In genomic region chr17:71023631-71024030, GRCh38 we compare ENCODE assay signal across 12 cellular contexts.
DNase-seq lines count a peak whose midpoint lies in the region; ATAC-seq and TF ChIP-seq lines count a peak whose summit lies in the region.
"Had no signal": no experiment of that assay in that cellular context is flagged by ENCODE, and none has a peak within 500 bp of the region (broad histone marks: within the 10 kb centered on the region; RNA-seq: fewer than 3 reads in every experiment).

No MANE protein-coding gene starts in this region.

- H3K27ac Mint-ChIP-seq in activated T-helper 2 cell treated with anti-CD3 and anti-CD28 coated beads, Interferon-gamma antibody, Interleukin-2, Interleukin-4, amounts not matched to agents 10 μg/mL and 5 μg/mL and 100 μg/mL, durations not matched to agents 14 hours and 24 hours and 36 hours: no peak overlapping the region
- H3K27ac Mint-ChIP-seq in MCF 10A (ENCODE audit: low read depth, unreplicated experiment): no peak overlapping the region
- H3K27ac Mint-ChIP-seq: natural killer cell had no signal

- in situ Hi-C loops in IMR-90 (cut with MboI; ENCODE audit: low sequenced_read_pairs): no loop called here

- no peak overlapping the region for H2BK20ac ChIP-seq in IMR-90 (ENCODE audit: low read depth, low read length)

- H3K27me3 ChIP-seq in A673 (replicated peaks; ENCODE audit: insufficient read depth, low read depth, low read length, poor library complexity): no peaks in the 10 kb centered on the region
- no peaks in the 10 kb centered on the region for H3K27me3 ChIP-seq in IMR-90 (ENCODE audit: control insufficient read depth, insufficient read depth, low read length)
- H3K27me3 ChIP-seq: esophagus muscularis mucosa had no signal

- no peak overlapping the region for H3K18ac ChIP-seq in IMR-90 (ENCODE audit: low read depth, low read length)

- H3K9me3 Mint-ChIP-seq in activated T-helper 2 cell treated with anti-CD3 and anti-CD28 coated beads, Interferon-gamma antibody, Interleukin-2, Interleukin-4, amounts not matched to agents 10 μg/mL and 5 μg/mL and 100 μg/mL, durations not matched to agents 14 hours and 24 hours and 36 hours: peaks cover 9% of the 10 kb centered on the region
- no peaks in the 10 kb centered on the region for H3K9me3 Mint-ChIP-seq in MCF 10A (ENCODE audit: unreplicated experiment)

- no peaks in the 10 kb centered on the region for H3K9me1 ChIP-seq in IMR-90 (ENCODE audit: insufficient read depth, low read length)

- dilution Hi-C loops in IMR-90 (cut with HindIII; ENCODE audit: low sequenced_read_pairs, unreplicated experiment): no loop called here

- H2BK15ac ChIP-seq in IMR-90 (ENCODE audit: low read depth, low read length): no peak overlapping the region

- H3K23ac ChIP-seq in IMR-90 (ENCODE audit: low read depth, low read length): no peak overlapping the region

- H3K4me3 Mint-ChIP-seq in activated T-helper 2 cell treated with anti-CD3 and anti-CD28 coated beads, Interferon-gamma antibody, Interleukin-2, Interleukin-4, amounts not matched to agents 10 μg/mL and 5 μg/mL and 100 μg/mL, durations not matched to agents 14 hours and 24 hours and 36 hours (ENCODE audit: low read depth): no peak overlapping the region
- H3K4me3 Mint-ChIP-seq in MCF 10A (ENCODE audit: unreplicated experiment): no peak overlapping the region
- H3K4me3 Mint-ChIP-seq: natural killer cell had no signal

- no peak overlapping the region for H3K9ac ChIP-seq in IMR-90 (ENCODE audit: low read depth, low read length)

- DNase-seq in A673 (ENCODE audit: low spot score) (peak; percentile 0), IMR-90 (no peak), NCI-H524 treated with DMSO at 0.1 percent for 48 hours (lab: John Stamatoyannopoulos, UW) (peak; percentile 85), fibroblast of pulmonary artery (ENCODE audit: low read depth) (peak; percentile 15), caudate nucleus (lab: John Stamatoyannopoulos, UW) (no peak), MCF 10A (ENCODE audit: unreplicated experiment) (no peak)
- no peak for DNase-seq in activated T-helper 2 cell treated with anti-CD3 and anti-CD28 coated beads, Interferon-gamma antibody, Interleukin-2, Interleukin-4, amounts not matched to agents 10 μg/mL and 5 μg/mL and 100 μg/mL, durations not matched to agents 14 hours and 24 hours and 36 hours (ENCODE audit: low spot score)
- DNase-seq: activated T-cell treated with anti-CD3 and anti-CD28 coated beads, Interleukin-2, amount 50 U/mL, for 48 hours; KG1; natural killer cell had no signal

- POLR2A ChIA-PET in A673 (lab: Charles Lee; ENCODE audit: low non-redundant PET) (no interaction called here), IMR-90 (lab: Charles Lee; ENCODE audit: unreplicated experiment) (no interaction called here), MCF 10A (lab: Yijun Ruan, JAX) (interaction anchor here (0.6 kb wide), 1 partner anchor 43 kb away, joined by 3 read pairs; no protein-coding TSS in a partner anchor)

- TF ChIP-seq POLR2A in IMR-90 (IDR thresholded peaks at IDR 0.05; ENCODE audit: low read depth, low read length): no peak

- peak overlapping the region; percentile 34 for H2AFZ ChIP-seq in IMR-90 (replicated peaks; ENCODE audit: low read length, poor library complexity)

- no peak overlapping the region for H2AK9ac ChIP-seq in IMR-90 (replicated peaks; ENCODE audit: low read depth, low read length, poor library complexity)

- no peak overlapping the region for H3K14ac ChIP-seq in IMR-90 (replicated peaks; ENCODE audit: low read depth, low read length)

- H3K27ac ChIP-seq in A673 (ENCODE audit: low read depth, low read length, poor library complexity, severe bottlenecking) (no peak overlapping the region), IMR-90 (ENCODE audit: insufficient read depth, low read length) (no peak overlapping the region), caudate nucleus (ENCODE audit: low read depth, low read length) (no peak overlapping the region)
- H3K27ac ChIP-seq: esophagus muscularis mucosa had no signal

- TF ChIP-seq CTCF in A673 (conservative IDR thresholded peaks at IDR 0.05; ENCODE audit: low read depth, low read length) (no peak), IMR-90 (conservative IDR thresholded peaks at IDR 0.05; ENCODE audit: low read depth, low read length) (no peak), fibroblast of pulmonary artery (IDR thresholded peaks at IDR 0.05; ENCODE audit: low read length, missing control alignments) (no peak), MCF 10A (IDR thresholded peaks at IDR 0.05; ENCODE audit: unreplicated experiment) (no peak)

- H3K9me3 ChIP-seq in A673 (ENCODE audit: low read depth, low read length, poor library complexity, severe bottlenecking) (no peaks in the 10 kb centered on the region), IMR-90 (ENCODE audit: control insufficient read depth, insufficient read depth, low read length) (no peaks in the 10 kb centered on the region)
- H3K9me3 ChIP-seq: esophagus muscularis mucosa had no signal

- H3K4me3 ChIP-seq in A673 (ENCODE audit: low read depth, low read length, poor library complexity, severe bottlenecking) (no peak overlapping the region), IMR-90 (ENCODE audit: insufficient read depth, low read depth, low read length) (no peak overlapping the region), fibroblast of pulmonary artery (replicated peaks; ENCODE audit: low read depth, low read length) (no peak overlapping the region)
- H3K4me3 ChIP-seq: esophagus muscularis mucosa had no signal

- no peak overlapping the region for H3K56ac ChIP-seq in IMR-90 (ENCODE audit: extremely low read depth, insufficient read depth, low read length)

- no peaks in the 10 kb centered on the region for H3K27me3 Mint-ChIP-seq in activated T-helper 2 cell treated with anti-CD3 and anti-CD28 coated beads, Interferon-gamma antibody, Interleukin-2, Interleukin-4, amounts not matched to agents 10 μg/mL and 5 μg/mL and 100 μg/mL, durations not matched to agents 14 hours and 24 hours and 36 hours (ENCODE audit: low read depth)
- H3K27me3 Mint-ChIP-seq in MCF 10A (ENCODE audit: insufficient read depth, unreplicated experiment): no peaks in the 10 kb centered on the region

- H3K4me2 ChIP-seq in IMR-90 (ENCODE audit: low read depth, low read length): no peak overlapping the region

- no peak overlapping the region for H2BK5ac ChIP-seq in IMR-90 (ENCODE audit: low read depth, low read length, poor library complexity, severe bottlenecking)

- H4K20me1 ChIP-seq in IMR-90 (ENCODE audit: insufficient read depth, low read length): no peaks in the 10 kb centered on the region

- TF ChIP-seq RAD21 in IMR-90 (IDR thresholded peaks at IDR 0.05; ENCODE audit: low read length): no peak

- no peak overlapping the region for H2AK5ac ChIP-seq in IMR-90 (ENCODE audit: low read depth, low read length)

- no peaks in the 10 kb centered on the region for H3K79me1 ChIP-seq in IMR-90 (ENCODE audit: low read depth in 1 of 2, low read length in 2 of 2)

- H4K91ac ChIP-seq in IMR-90 (ENCODE audit: insufficient read depth, low read depth, low read length): no peak overlapping the region

- H3K36me3 ChIP-seq in A673 (ENCODE audit: insufficient read depth, low read length, poor library complexity, severe bottlenecking) (no peaks in the 10 kb centered on the region), IMR-90 (ENCODE audit: control insufficient read depth, insufficient read depth, low read length) (no peaks in the 10 kb centered on the region)
- H3K36me3 ChIP-seq: esophagus muscularis mucosa had no signal

- no CpG with 5 or more reads among the region's 4 CpGs for WGBS in IMR-90 (ENCODE audit: extremely low coverage in 2 of 2, insufficient read length in 1 of 2), 2 experiments

- no peaks in the 10 kb centered on the region for H3K36me3 Mint-ChIP-seq in activated T-helper 2 cell treated with anti-CD3 and anti-CD28 coated beads, Interferon-gamma antibody, Interleukin-2, Interleukin-4, amounts not matched to agents 10 μg/mL and 5 μg/mL and 100 μg/mL, durations not matched to agents 14 hours and 24 hours and 36 hours (ENCODE audit: low read depth)
- no peaks in the 10 kb centered on the region for H3K36me3 Mint-ChIP-seq in MCF 10A (ENCODE audit: insufficient read depth, unreplicated experiment)
- H3K36me3 Mint-ChIP-seq: natural killer cell had no signal

- H4K5ac ChIP-seq in IMR-90 (ENCODE audit: low read depth, low read length): no peak overlapping the region

- BruUV-seq in A673 (replicated peaks; lab: Mats Ljungman, UMichigan) (no TSS peak), IMR-90 (replicated peaks; lab: Mats Ljungman, UMichigan) (no TSS peak), MCF 10A (replicated peaks; lab: Mats Ljungman, UMichigan) (no TSS peak)

- no peak for ATAC-seq in IMR-90 (ENCODE audit: low read depth)
- no peak for ATAC-seq in HG03378 (IDR thresholded peaks at IDR 0.05; ENCODE audit: unreplicated experiment)
- ATAC-seq: natural killer cell had no signal

- H3K4me1 ChIP-seq in A673 (ENCODE audit: insufficient read depth, low read length, poor library complexity, severe bottlenecking): no peaks in the 10 kb centered on the region
- peaks cover 1% of the 10 kb centered on the region; the same call in 1 of the 2 replicates for H3K4me1 ChIP-seq in IMR-90 (ENCODE audit: control insufficient read depth, insufficient read depth, low read length)
- H3K4me1 ChIP-seq: esophagus muscularis mucosa had no signal

- intact Hi-C loops in A673 (cut with micrococcal nuclease; ENCODE audit: unreplicated experiment): no loop called here
- intact Hi-C loops in IMR-90 (cut with micrococcal nuclease): no loop called here
- intact Hi-C loops in activated T-helper 2 cell treated with anti-CD3 and anti-CD28 coated beads, Interferon-gamma antibody, Interleukin-2, Interleukin-4, amounts not matched to agents 10 μg/mL and 5 μg/mL and 100 μg/mL, durations not matched to agents 14 hours and 24 hours and 36 hours (cut with micrococcal nuclease): no loop called here
- intact Hi-C loops in MCF 10A (cut with micrococcal nuclease): no loop called here

- H4K8ac ChIP-seq in IMR-90 (ENCODE audit: low read depth in 2 of 2, low read length in 2 of 2): no peak overlapping the region

- no peaks in the 10 kb centered on the region for H3K4me1 Mint-ChIP-seq in activated T-helper 2 cell treated with anti-CD3 and anti-CD28 coated beads, Interferon-gamma antibody, Interleukin-2, Interleukin-4, amounts not matched to agents 10 μg/mL and 5 μg/mL and 100 μg/mL, durations not matched to agents 14 hours and 24 hours and 36 hours (ENCODE audit: low read depth)
- H3K4me1 Mint-ChIP-seq in MCF 10A (ENCODE audit: insufficient read depth, unreplicated experiment): no peaks in the 10 kb centered on the region
- H3K4me1 Mint-ChIP-seq: natural killer cell had no signal

- no peak overlapping the region for H2BK120ac ChIP-seq in IMR-90 (ENCODE audit: low read depth, low read length)

- CTCF ChIA-PET in A673 (lab: Charles Lee): no interaction called here
- CTCF ChIA-PET in IMR-90 (lab: Yijun Ruan, JAX): no interaction called here
- CTCF ChIA-PET in MCF 10A (lab: Yijun Ruan, JAX): interaction anchor here (0.6 kb wide), 1 partner anchor 24 kb away, joined by 3 read pairs; no protein-coding TSS in a partner anchor

- no peak overlapping the region for H3K4ac ChIP-seq in IMR-90 (ENCODE audit: low read depth, low read length)

Comparison
In these comparisons a context has a peak if more than half of its experiments do, and no peak if none do; other contexts are left out.
1. DNase-seq: peak in A673 (single experiment), NCI-H524 treated with DMSO at 0.1 percent for 48 hours (single experiment) and fibroblast of pulmonary artery (single experiment); none in IMR-90 (single experiment), activated T-helper 2 cell treated with anti-CD3 and anti-CD28 coated beads, Interferon-gamma antibody, Interleukin-2, Interleukin-4, amounts not matched to agents 10 μg/mL and 5 μg/mL and 100 μg/mL, durations not matched to agents 14 hours and 24 hours and 36 hours (single experiment), caudate nucleus (0 of 61) and MCF 10A (single experiment).